Comparison of ENCODE assay signal across 16 cellular contexts in genomic region chr7:77565917-77566316, GRCh38. TPM values are rescaled to one million over a fixed set of nuclear protein-coding genes. Genes with fewer than 3 reads are reported as not detected.
DNase-seq lines count a peak whose midpoint lies in the region; ATAC-seq, FAIRE-seq and TF ChIP-seq lines count a peak whose summit lies in the region.
"Had no signal": no experiment of that assay in that cellular context is flagged by ENCODE, and none has a peak within 500 bp of the region (broad histone marks: within the 10 kb centered on the region; RNA-seq: fewer than 3 reads in every experiment).

No MANE protein-coding gene starts in this region.

- ATAC-seq in left ventricle myocardium superior: peak; percentile 27
- ATAC-seq in CD8-positive, alpha-beta T cell: no peak
- no peak for ATAC-seq in GM23338
- no peak for ATAC-seq in GM21360 (IDR thresholded peaks at IDR 0.05; ENCODE audit: unreplicated experiment)
- ATAC-seq: pancreas; stimulated activated naive CD8-positive, alpha-beta T cell treated with anti-CD3 and anti-CD28 coated beads, Interleukin-15, amount 100 ng/mL, for 72 hours had no signal

- no peaks in the 10 kb centered on the region for H3K36me3 ChIP-seq in left ventricle myocardium inferior
- no peaks in the 10 kb centered on the region for H3K36me3 ChIP-seq in astrocyte (ENCODE audit: insufficient read depth, low read length)
- H3K36me3 ChIP-seq in CD8-positive, alpha-beta T cell (ENCODE audit: insufficient read depth, low read length): no peaks in the 10 kb centered on the region
- no peaks in the 10 kb centered on the region for H3K36me3 ChIP-seq in GM23338 (ENCODE audit: insufficient read depth)
- no peaks in the 10 kb centered on the region for H3K36me3 ChIP-seq in Peyer's patch
- H3K36me3 ChIP-seq: pancreas had no signal

- peaks cover 92% of the 10 kb centered on the region for H3K4me1 ChIP-seq in left ventricle myocardium inferior
- H3K4me1 ChIP-seq in astrocyte (ENCODE audit: insufficient read depth, low read length): peaks cover 20% of the 10 kb centered on the region
- H3K4me1 ChIP-seq in CD8-positive, alpha-beta T cell (ENCODE audit: insufficient read depth, low read length): no peaks in the 10 kb centered on the region
- peaks cover 46% of the 10 kb centered on the region for H3K4me1 ChIP-seq in GM23338 (ENCODE audit: insufficient read depth)
- H3K4me1 ChIP-seq in Peyer's patch: peaks cover 0 to 14% (median 0%) of the 10 kb centered on the region in 4 donors

- H3K79me2 ChIP-seq in astrocyte (ENCODE audit: insufficient read depth, low read length) (peaks cover 98% of the 10 kb centered on the region), GM23338 (replicated peaks; ENCODE audit: insufficient read depth) (peaks cover 100% of the 10 kb centered on the region)

- H3K27me3 Mint-ChIP-seq in astrocyte (ENCODE audit: low read depth, unreplicated experiment): no peaks in the 10 kb centered on the region
- no peaks in the 10 kb centered on the region for H3K27me3 Mint-ChIP-seq in CD8-positive, alpha-beta T cell (ENCODE audit: low read depth)
- H3K27me3 Mint-ChIP-seq in GM23338 (ENCODE audit: insufficient read depth, low read depth, poor library complexity): peaks cover 2% of the 10 kb centered on the region
- H3K27me3 Mint-ChIP-seq: stimulated activated naive CD8-positive, alpha-beta T cell treated with anti-CD3 and anti-CD28 coated beads, Interleukin-15, amount 100 ng/mL, for 72 hours had no signal

- CTCF ChIA-PET in CD8-positive, alpha-beta T cell (lab: Charles Lee): no interaction called here

- H3K27me3 ChIP-seq in left ventricle myocardium inferior (ENCODE audit: low read depth) (no peaks in the 10 kb centered on the region), astrocyte (ENCODE audit: insufficient read depth, low read length) (no peaks in the 10 kb centered on the region), GM23338 (ENCODE audit: insufficient read depth) (no peaks in the 10 kb centered on the region), Peyer's patch (no peaks in the 10 kb centered on the region)
- no peaks in the 10 kb centered on the region for H3K27me3 ChIP-seq in CD8-positive, alpha-beta T cell (ENCODE audit: insufficient read depth, low read length)
- H3K27me3 ChIP-seq: esophagus muscularis mucosa, pancreas had no signal

- H3K4me2 ChIP-seq in astrocyte (ENCODE audit: low read length): peak overlapping the region; percentile 16
- no peak overlapping the region for H3K4me2 ChIP-seq in GM23338

- peaks cover 5% of the 10 kb centered on the region for H3K36me3 Mint-ChIP-seq in astrocyte (ENCODE audit: low read depth, unreplicated experiment)
- H3K36me3 Mint-ChIP-seq in CD8-positive, alpha-beta T cell: no peaks in the 10 kb centered on the region
- peaks cover 8% of the 10 kb centered on the region; the same call in 2 of the 3 replicates for H3K36me3 Mint-ChIP-seq in GM23338 (ENCODE audit: low read depth)

- FAIRE-seq in astrocyte (lab: Jason Lieb, UNC): no peak
- FAIRE-seq: pancreas had no signal

- H3K9me3 ChIP-seq in left ventricle myocardium inferior (replicated peaks): no peaks in the 10 kb centered on the region
- H3K9me3 ChIP-seq in astrocyte (ENCODE audit: insufficient read depth, low read depth, low read length): no peaks in the 10 kb centered on the region
- H3K9me3 ChIP-seq in CD8-positive, alpha-beta T cell (ENCODE audit: low read length): no peaks in the 10 kb centered on the region
- no peaks in the 10 kb centered on the region for H3K9me3 ChIP-seq in Peyer's patch
- H3K9me3 ChIP-seq: esophagus muscularis mucosa, pancreas had no signal

- H4K20me1 ChIP-seq in astrocyte (ENCODE audit: insufficient read depth, low read length) (peaks cover 68% of the 10 kb centered on the region), GM23338 (replicated peaks; ENCODE audit: insufficient read depth) (peaks cover 42% of the 10 kb centered on the region)

- no peaks in the 10 kb centered on the region for H3F3A ChIP-seq in GM23338 (replicated peaks; ENCODE audit: low read depth)

- H3K4me3 ChIP-seq in left ventricle myocardium inferior: no peak overlapping the region
- no peak overlapping the region for H3K4me3 ChIP-seq in astrocyte (ENCODE audit: insufficient read depth, low read depth, low read length)
- H3K4me3 ChIP-seq in CD8-positive, alpha-beta T cell (ENCODE audit: low read depth, low read length): no peak overlapping the region
- H3K4me3 ChIP-seq in GM23338: no peak overlapping the region
- no peak overlapping the region for H3K4me3 ChIP-seq in Peyer's patch
- H3K4me3 ChIP-seq: esophagus muscularis mucosa, pancreas had no signal

- H3K9ac ChIP-seq in astrocyte (ENCODE audit: low read length): no peak overlapping the region

- TF ChIP-seq POLR2A in Peyer's patch (IDR thresholded peaks at IDR 0.05): no peak

- no peak overlapping the region for H3K27ac Mint-ChIP-seq in astrocyte (ENCODE audit: unreplicated experiment)
- no peak overlapping the region for H3K27ac Mint-ChIP-seq in CD8-positive, alpha-beta T cell
- H3K27ac Mint-ChIP-seq in GM23338: no peak overlapping the region
- H3K27ac Mint-ChIP-seq: stimulated activated naive CD8-positive, alpha-beta T cell treated with anti-CD3 and anti-CD28 coated beads, Interleukin-15, amount 100 ng/mL, for 72 hours had no signal

- no peak for TF ChIP-seq CTCF in left ventricle myocardium inferior (IDR thresholded peaks at IDR 0.05; ENCODE audit: borderline replicate concordance)
- TF ChIP-seq CTCF in astrocyte (IDR thresholded peaks at IDR 0.05; ENCODE audit: insufficient read depth, low read depth, low read length): no peak
- no peak for TF ChIP-seq CTCF in CD8-positive, alpha-beta T cell (IDR thresholded peaks at IDR 0.05)
- TF ChIP-seq CTCF in GM23338 (conservative IDR thresholded peaks at IDR 0.05; ENCODE audit: low read depth in 2 of 2): no peak
- TF ChIP-seq CTCF in Peyer's patch (IDR thresholded peaks at IDR 0.05): no peak

- no peak for DNase-seq in left ventricle myocardium superior
- DNase-seq in left ventricle myocardium inferior: no peak
- peak; percentile 43 for DNase-seq in astrocyte (ENCODE audit: low read depth)
- peak; percentile 86 for DNase-seq in iris pigment epithelial cell (ENCODE audit: low read depth)
- DNase-seq in CD8-positive, alpha-beta T cell: no peak
- DNase-seq in GM23338 (ENCODE audit: low spot score): no peak
- no peak for DNase-seq in Peyer's patch
- DNase-seq: activated CD8-positive, alpha-beta memory T cell treated with anti-CD3 and anti-CD28 coated beads, Interleukin-2, amount 50 U/mL, for 4 hours; left cardiac atrium; NCI-H146; pancreas; stimulated activated CD4-positive, alpha-beta T cell treated with anti-CD3 and anti-CD28 coated beads, Interleukin-2, amount 100 ng/mL, for 24 hours; stimulated activated naive CD8-positive, alpha-beta T cell treated with anti-CD3 and anti-CD28 coated beads, Interleukin-15, amount 100 ng/mL, for 72 hours; T1000 had no signal

- H2AFZ ChIP-seq in astrocyte (ENCODE audit: low read depth, low read length) (no peak overlapping the region), GM23338 (no peak overlapping the region)

- H3K9me3 Mint-ChIP-seq in astrocyte (ENCODE audit: unreplicated experiment) (no peaks in the 10 kb centered on the region), GM23338 (no peaks in the 10 kb centered on the region)
- no peaks in the 10 kb centered on the region for H3K9me3 Mint-ChIP-seq in CD8-positive, alpha-beta T cell
- H3K9me3 Mint-ChIP-seq: stimulated activated naive CD8-positive, alpha-beta T cell treated with anti-CD3 and anti-CD28 coated beads, Interleukin-15, amount 100 ng/mL, for 72 hours had no signal

- H3K9me2 ChIP-seq in GM23338 (ENCODE audit: insufficient read depth): no peaks in the 10 kb centered on the region

- H3K4me3 Mint-ChIP-seq in astrocyte (ENCODE audit: unreplicated experiment) (no peak overlapping the region), GM23338 (no peak overlapping the region)
- no peak overlapping the region for H3K4me3 Mint-ChIP-seq in CD8-positive, alpha-beta T cell
- H3K4me3 Mint-ChIP-seq: stimulated activated naive CD8-positive, alpha-beta T cell treated with anti-CD3 and anti-CD28 coated beads, Interleukin-15, amount 100 ng/mL, for 72 hours had no signal

- no peak overlapping the region for H3K27ac ChIP-seq in left ventricle myocardium inferior (replicated peaks)
- H3K27ac ChIP-seq in astrocyte (ENCODE audit: low read depth, low read length): no peak overlapping the region
- no peak overlapping the region for H3K27ac ChIP-seq in CD8-positive, alpha-beta T cell (ENCODE audit: low read depth, low read length)
- H3K27ac ChIP-seq in GM23338 (ENCODE audit: low read depth): no peak overlapping the region
- H3K27ac ChIP-seq in Peyer's patch: no peak overlapping the region
- H3K27ac ChIP-seq: esophagus muscularis mucosa, pancreas had no signal

- peaks cover 36% of the 10 kb centered on the region for H3K4me1 Mint-ChIP-seq in astrocyte (ENCODE audit: low read depth, unreplicated experiment)
- peaks cover 12% of the 10 kb centered on the region for H3K4me1 Mint-ChIP-seq in CD8-positive, alpha-beta T cell (ENCODE audit: low read depth)
- peaks cover 33% of the 10 kb centered on the region for H3K4me1 Mint-ChIP-seq in GM23338

- intact Hi-C loops in left ventricle myocardium superior (cut with micrococcal nuclease): no loop called here
- intact Hi-C loops in left ventricle myocardium inferior (cut with micrococcal nuclease): no loop called here
- intact Hi-C loops in CD8-positive, alpha-beta T cell (cut with DNase I, micrococcal nuclease): no loop called here

- POLR2A ChIA-PET in CD8-positive, alpha-beta T cell (lab: Charles Lee): no interaction called here

TF ChIP-seq in GM23338, 12 proteins besides CTCF, POLR2A, EP300 and RAD21 (continues in another document):
- TF ChIP-seq POLR2AphosphoS5 (IDR thresholded peaks at IDR 0.05; ENCODE audit: low read depth): no peak

RNA-seq across cellular contexts. Expression of gene PTPN12, which starts 28.8 kb away (rescaled TPM):
- 44.8 TPM for total RNA-seq in left ventricle myocardium superior
- total RNA-seq in left ventricle myocardium inferior: 52.2 TPM
- total RNA-seq in astrocyte: 95.2 and 111 TPM in 2 replicates
- total RNA-seq in CD8-positive, alpha-beta T cell: 10 to 100 TPM; 14.7 to 16.3 TPM
- total RNA-seq in GM23338 (2014; rRNA removed; shearing (Covaris generic)): 131 and 187 TPM in 2 replicates
- 55.1 and 58.8 TPM in 2 replicates for polyA plus RNA-seq in GM23338 (2016; fragmentation: Nextera tagmentation; extraction: Ambion mirVana)
- total RNA-seq in Peyer's patch: 100 to 1,000 TPM in 1 of 4 donors, 10 to 100 TPM in 3; 41.3 to 176 (median 66.9) TPM

Comparison
In these comparisons a context has a peak if more than half of its experiments do, and no peak if none do; other contexts are left out.
1. DNase-seq: peak in astrocyte (single experiment) and iris pigment epithelial cell (single experiment); none in left ventricle myocardium superior (single experiment), left ventricle myocardium inferior (single experiment), CD8-positive, alpha-beta T cell (0 of 7), GM23338 (single experiment) and Peyer's patch (0 of 3).